1 cellular context compared by ENCODE assay signal in genomic region chr17:21280081-21280518, GRCh38.
TF ChIP-seq lines count a peak whose summit lies in the region.

No MANE protein-coding gene starts in this region.

TF ChIP-seq in SK-N-SH, 30 proteins besides CTCF, POLR2A, EP300 and RAD21 (continued from another document):
- no peak for TF ChIP-seq ZBTB33 (IDR thresholded peaks at IDR 0.05; ENCODE audit: borderline replicate concordance, low read depth)
- TF ChIP-seq POLR2AphosphoS5 (IDR thresholded peaks at IDR 0.05; ENCODE audit: low read depth, low read length): no peak
- TF ChIP-seq SIN3A (IDR thresholded peaks at IDR 0.05; ENCODE audit: borderline replicate concordance, low read depth, low read length): no peak
TF ChIP-seq in SK-N-SH: peak in this region for 4.
